8 cellular contexts compared by ENCODE assay signal in genomic region chr11:96197801-96198465, GRCh38.
DNase-seq lines count a peak whose midpoint lies in the region; ATAC-seq and TF ChIP-seq lines count a peak whose summit lies in the region.

No MANE protein-coding gene starts in this region.

- CTCF ChIA-PET in RWPE1 (lab: Yijun Ruan, JAX): no interaction called here

- ATAC-seq in GM18868 (IDR thresholded peaks at IDR 0.05; ENCODE audit: unreplicated experiment) (peak; percentile 77), HG02588 (IDR thresholded peaks at IDR 0.05; ENCODE audit: unreplicated experiment) (peak; percentile 76), mucosa of descending colon (peak; percentile 31), GM19467 (IDR thresholded peaks at IDR 0.05; ENCODE audit: unreplicated experiment) (no peak)

- intact Hi-C loops in mucosa of descending colon (cut with DNase I, micrococcal nuclease): no loop called here

- POLR2A ChIA-PET in RWPE1 (lab: Yijun Ruan, JAX; ENCODE audit: low non-redundant PET): no interaction called here

- H3K4me1 ChIP-seq in mucosa of descending colon (ENCODE audit: low read depth): no peaks in the 10 kb centered on the region

- no peak for TF ChIP-seq CTCF in mucosa of descending colon (IDR thresholded peaks at IDR 0.05)
- TF ChIP-seq CTCF in RWPE1 (conservative IDR thresholded peaks at IDR 0.05; ENCODE audit: low read depth): no peak

- H3K4me3 ChIP-seq in mucosa of descending colon: no peak overlapping the region

- DNase-seq in NAMALWA (ENCODE audit: low spot score): peak; percentile 38
- DNase-seq in mucosa of descending colon: no peak
- no peak for DNase-seq in RWPE1 (ENCODE audit: low spot score)
- no peak for DNase-seq in GF-D8 (lab: John Stamatoyannopoulos, UW)
- no peak for DNase-seq in DMS 273 treated with DMSO at 0.1 percent for 48 hours (lab: John Stamatoyannopoulos, UW)

- no peaks in the 10 kb centered on the region for H3K36me3 ChIP-seq in mucosa of descending colon (ENCODE audit: low read depth)

- no peak overlapping the region for H3K27ac ChIP-seq in RWPE1

- no peaks in the 10 kb centered on the region for H3K9me3 ChIP-seq in mucosa of descending colon
